1 cellular context compared by ENCODE assay signal in the genomic region with DNA sequence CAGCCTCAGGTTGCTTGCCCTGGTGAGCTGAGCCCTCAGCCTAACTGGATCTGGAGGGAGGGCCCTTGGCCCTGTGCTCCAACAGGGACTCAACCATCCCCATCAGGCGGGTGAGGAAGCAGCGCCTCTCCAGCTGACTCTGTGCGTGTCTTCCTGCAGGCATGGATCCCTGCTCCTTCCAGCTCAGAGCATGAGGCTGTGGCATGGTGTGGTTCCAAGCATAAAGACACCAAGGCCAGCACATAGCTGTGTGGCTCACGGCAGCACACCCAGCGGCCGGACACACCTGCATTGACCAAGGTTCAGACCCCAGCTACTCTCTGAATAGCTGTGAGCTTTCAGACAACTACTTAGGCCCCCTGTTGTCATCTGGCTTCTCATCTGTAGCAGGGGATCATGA.
TF ChIP-seq lines count a peak whose summit lies in the region.

No MANE protein-coding gene starts in this region.

TF ChIP-seq in IMR-90, 13 proteins besides CTCF, POLR2A, EP300 and RAD21 (continued from another document):
- TF ChIP-seq, protein P1, sequence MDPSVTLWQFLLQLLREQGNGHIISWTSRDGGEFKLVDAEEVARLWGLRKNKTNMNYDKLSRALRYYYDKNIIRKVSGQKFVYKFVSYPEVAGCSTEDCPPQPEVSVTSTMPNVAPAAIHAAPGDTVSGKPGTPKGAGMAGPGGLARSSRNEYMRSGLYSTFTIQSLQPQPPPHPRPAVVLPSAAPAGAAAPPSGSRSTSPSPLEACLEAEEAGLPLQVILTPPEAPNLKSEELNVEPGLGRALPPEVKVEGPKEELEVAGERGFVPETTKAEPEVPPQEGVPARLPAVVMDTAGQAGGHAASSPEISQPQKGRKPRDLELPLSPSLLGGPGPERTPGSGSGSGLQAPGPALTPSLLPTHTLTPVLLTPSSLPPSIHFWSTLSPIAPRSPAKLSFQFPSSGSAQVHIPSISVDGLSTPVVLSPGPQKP (IDR thresholded peaks at IDR 0.05; ENCODE audit: borderline replicate concordance, low read depth, low read length): no peak
- TF ChIP-seq BHLHE40 (IDR thresholded peaks at IDR 0.05; ENCODE audit: low read depth, low read length) (no peak), FOS (IDR thresholded peaks at IDR 0.05; ENCODE audit: low read depth, low read length) (no peak), MAZ (IDR thresholded peaks at IDR 0.05; ENCODE audit: borderline replicate concordance, low read depth, low read length) (no peak), MXI1 (IDR thresholded peaks at IDR 0.05; ENCODE audit: borderline replicate concordance, low read depth, low read length) (no peak), CHD1 (IDR thresholded peaks at IDR 0.05; ENCODE audit: low read depth, low read length) (no peak), SMC3 (IDR thresholded peaks at IDR 0.05; ENCODE audit: low read depth, low read length) (no peak), RFX5 (IDR thresholded peaks at IDR 0.05; ENCODE audit: low read depth, low read length) (no peak)
